Comparison of ENCODE assay signal across 1 cellular context in the genomic region with DNA sequence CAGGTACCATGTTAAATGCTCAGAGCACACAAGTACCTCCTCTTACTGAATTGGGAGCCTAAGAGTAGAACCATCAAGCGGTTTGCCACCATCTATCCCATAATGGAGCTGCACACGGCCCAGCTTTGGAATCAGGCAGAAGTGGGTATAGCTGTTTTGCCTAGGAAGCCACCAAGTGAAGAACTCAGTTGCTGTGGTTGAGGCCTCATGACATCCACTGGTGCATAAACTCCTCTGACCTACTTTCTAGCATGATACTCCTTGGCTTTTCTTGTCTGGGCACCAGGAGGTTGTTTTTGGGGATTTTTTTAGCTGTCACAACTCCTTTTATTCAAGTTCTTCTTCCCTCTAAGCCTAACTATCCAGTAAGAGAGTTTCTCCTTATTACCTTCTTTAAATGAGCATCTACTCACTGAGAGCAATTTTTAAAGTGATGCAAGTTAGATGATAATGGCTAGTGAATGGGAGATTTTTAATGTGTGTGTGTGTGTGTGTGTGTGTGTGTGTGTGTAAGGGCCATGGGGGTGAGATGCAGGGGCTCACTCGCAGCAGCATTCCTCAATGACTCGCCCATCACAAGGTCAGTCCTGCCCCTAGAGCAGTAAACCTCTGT.
TF ChIP-seq lines count a peak whose summit lies in the region.

No MANE protein-coding gene starts in this region.

TF ChIP-seq in GM23338, 12 proteins besides CTCF, POLR2A, EP300 and RAD21 (continued from another document):
- TF ChIP-seq POLR2AphosphoS5 (IDR thresholded peaks at IDR 0.05; ENCODE audit: low read depth) (no peak), EZH2 (IDR thresholded peaks at IDR 0.05; ENCODE audit: low read depth, unreplicated experiment) (no peak)
